In genomic region chr14:56339855-56340701, GRCh38 we compare ENCODE assay signal across 8 cellular contexts.
A peak's percentile ranks its signal among the peaks of the same experiment; 100 is the strongest.
DNase-seq lines count a peak whose midpoint lies in the region; ATAC-seq and TF ChIP-seq lines count a peak whose summit lies in the region.

No MANE protein-coding gene starts in this region.

- H3K36me3 ChIP-seq in brain microvascular endothelial cell (replicated peaks): no peaks in the 10 kb centered on the region

- DNase-seq in GDM1 (lab: John Stamatoyannopoulos, UW): peak; percentile 61
- peak; percentile 78 for DNase-seq in NCI-H1694 (lab: John Stamatoyannopoulos, UW)
- DNase-seq in T-helper 9 cell: peak; percentile 22
- peak; percentile 90 for DNase-seq in brain microvascular endothelial cell
- DNase-seq in immature natural killer cell: peak; percentile 30 to 43 (median 37)
- DNase-seq in stimulated activated CD4-positive, alpha-beta T cell treated with anti-CD3 and anti-CD28 coated beads, Interleukin-12 subunit alpha, Interleukin-12 subunit beta, amount 100 ng/mL, for 4 hours: peak; percentile 39
- no peak for DNase-seq in NK-92 treated with Interleukin-12 subunit alpha and Interleukin-12 subunit beta, amount 100 ng/mL, for 24 hours (lab: John Stamatoyannopoulos, UW)

- no peak overlapping the region for H3K27ac ChIP-seq in brain microvascular endothelial cell

- peak; percentile 96 for TF ChIP-seq CTCF in brain microvascular endothelial cell (IDR thresholded peaks at IDR 0.05; ENCODE audit: low read depth, low read length, missing control alignments)

- no peak overlapping the region for H3K4me3 Mint-ChIP-seq in immature natural killer cell

- no peak overlapping the region for H3K4me3 ChIP-seq in brain microvascular endothelial cell (ENCODE audit: low read depth, low read length)

- H3K27me3 ChIP-seq in brain microvascular endothelial cell (replicated peaks): no peaks in the 10 kb centered on the region

- in situ Hi-C loops in brain microvascular endothelial cell (cut with HindIII; ENCODE audit: low pct_ligation_motif_present, low sequenced_read_pairs): no loop called here

- H3K36me3 Mint-ChIP-seq in immature natural killer cell: no peaks in the 10 kb centered on the region

- H3K27ac Mint-ChIP-seq in immature natural killer cell: no peak overlapping the region

- H3K9me3 Mint-ChIP-seq in immature natural killer cell: no peaks in the 10 kb centered on the region

- H3K4me1 Mint-ChIP-seq in immature natural killer cell: peaks cover 10 to 13% of the 10 kb centered on the region in 2 donors

- peaks cover 0 to 2% (median 0%) of the 10 kb centered on the region in 3 donors for H3K27me3 Mint-ChIP-seq in immature natural killer cell (ENCODE audit: low read depth in 3 of 3)

- ATAC-seq in HG02571 (IDR thresholded peaks at IDR 0.05; ENCODE audit: unreplicated experiment): peak; percentile 63
